ENCODE assay signal across 2 cellular contexts in genomic region chr6:4360920-4361319, GRCh38.
TF ChIP-seq lines count a peak whose summit lies in the region.

No MANE protein-coding gene starts in this region.

TF ChIP-seq in A549, 52 proteins besides CTCF, POLR2A, EP300 and RAD21:
- no peak for TF ChIP-seq ELK1 (IDR thresholded peaks at IDR 0.05; ENCODE audit: low read depth, low read length)
- TF ChIP-seq SREBF2 (IDR thresholded peaks at IDR 0.05): no peak
- TF ChIP-seq, protein P1, sequence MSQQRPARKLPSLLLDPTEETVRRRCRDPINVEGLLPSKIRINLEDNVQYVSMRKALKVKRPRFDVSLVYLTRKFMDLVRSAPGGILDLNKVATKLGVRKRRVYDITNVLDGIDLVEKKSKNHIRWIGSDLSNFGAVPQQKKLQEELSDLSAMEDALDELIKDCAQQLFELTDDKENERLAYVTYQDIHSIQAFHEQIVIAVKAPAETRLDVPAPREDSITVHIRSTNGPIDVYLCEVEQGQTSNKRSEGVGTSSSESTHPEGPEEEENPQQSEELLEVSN (IDR thresholded peaks at IDR 0.05; ENCODE audit: borderline replicate concordance, low read depth): no peak
- TF ChIP-seq, protein P2, sequence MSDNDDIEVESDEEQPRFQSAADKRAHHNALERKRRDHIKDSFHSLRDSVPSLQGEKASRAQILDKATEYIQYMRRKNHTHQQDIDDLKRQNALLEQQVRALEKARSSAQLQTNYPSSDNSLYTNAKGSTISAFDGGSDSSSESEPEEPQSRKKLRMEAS (IDR thresholded peaks at IDR 0.05): no peak
- no peak for TF ChIP-seq MAFK (IDR thresholded peaks at IDR 0.05; ENCODE audit: partially characterized antibody)
TF ChIP-seq in A549: peak in this region for 0.

TF ChIP-seq in IMR-90, 13 proteins besides CTCF, POLR2A, EP300 and RAD21 (continued from another document):
- TF ChIP-seq ELK1 (IDR thresholded peaks at IDR 0.05; ENCODE audit: borderline replicate concordance, low read depth, low read length) (no peak), SMC3 (IDR thresholded peaks at IDR 0.05; ENCODE audit: low read depth, low read length) (no peak), MAFK (IDR thresholded peaks at IDR 0.05; ENCODE audit: low read depth, low read length) (no peak), CEBPB (IDR thresholded peaks at IDR 0.05; ENCODE audit: low read depth, low read length) (no peak), RFX5 (IDR thresholded peaks at IDR 0.05; ENCODE audit: low read depth, low read length) (no peak), CHD1 (IDR thresholded peaks at IDR 0.05; ENCODE audit: low read depth, low read length) (no peak), RCOR1 (IDR thresholded peaks at IDR 0.05; ENCODE audit: insufficient replicate concordance, low read length) (no peak), FOS (IDR thresholded peaks at IDR 0.05; ENCODE audit: low read depth, low read length) (no peak), BHLHE40 (IDR thresholded peaks at IDR 0.05; ENCODE audit: low read depth, low read length) (no peak)
- TF ChIP-seq, protein P3, sequence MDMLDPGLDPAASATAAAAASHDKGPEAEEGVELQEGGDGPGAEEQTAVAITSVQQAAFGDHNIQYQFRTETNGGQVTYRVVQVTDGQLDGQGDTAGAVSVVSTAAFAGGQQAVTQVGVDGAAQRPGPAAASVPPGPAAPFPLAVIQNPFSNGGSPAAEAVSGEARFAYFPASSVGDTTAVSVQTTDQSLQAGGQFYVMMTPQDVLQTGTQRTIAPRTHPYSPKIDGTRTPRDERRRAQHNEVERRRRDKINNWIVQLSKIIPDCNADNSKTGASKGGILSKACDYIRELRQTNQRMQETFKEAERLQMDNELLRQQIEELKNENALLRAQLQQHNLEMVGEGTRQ (IDR thresholded peaks at IDR 0.05; ENCODE audit: low read depth, low read length): no peak
